In genomic region chr2:130766711-130767407, GRCh38 we compare ENCODE assay signal across 36 cellular contexts. TPM values are rescaled to one million over a fixed set of nuclear protein-coding genes. Genes with fewer than 3 reads are reported as not detected.
"Had no signal": no experiment of that assay in that cellular context is flagged by ENCODE, and none has a peak within 500 bp of the region (broad histone marks: within the 10 kb centered on the region; RNA-seq: fewer than 3 reads in every experiment).

No MANE protein-coding gene starts in this region.

- H3K4me1 ChIP-seq: breast epithelium, foreskin keratinocyte, gastroesophageal sphincter, heart right ventricle, pancreas, right lobe of liver, stomach, thyroid gland had no signal

- H3K36me3 ChIP-seq: breast epithelium, gastroesophageal sphincter, heart right ventricle, pancreas, right lobe of liver, stomach, thyroid gland had no signal

- FAIRE-seq: islet of Langerhans, pancreas, urothelium cell line had no signal

- H3K4me1 Mint-ChIP-seq: mesothelial cell of epicardium; naive B cell; neural crest cell; stimulated activated effector memory CD8-positive, alpha-beta T cell treated with anti-CD3 and anti-CD28 coated beads, Interleukin-12 subunit alpha, Interleukin-12 subunit beta, amount 100 ng/mL, for 72 hours had no signal

- H3K9me3 Mint-ChIP-seq: mesothelial cell of epicardium; naive B cell; natural killer cell treated with Interleukin-12 subunit alpha and Interleukin-12 subunit beta and Interleukin-15 and Interleukin-18, amount 100 ng/mL, for 72 hours; neural crest cell; stimulated activated effector memory CD8-positive, alpha-beta T cell treated with anti-CD3 and anti-CD28 coated beads, Interleukin-12 subunit alpha, Interleukin-12 subunit beta, amount 100 ng/mL, for 72 hours; type B pancreatic cell had no signal

- ATAC-seq: esophagus mucosa, gastroesophageal sphincter, heart right ventricle, left lobe of liver, mucosa of descending colon, pancreas, right lobe of liver had no signal

- H3K4me3 Mint-ChIP-seq: mesothelial cell of epicardium; naive B cell; natural killer cell treated with Interleukin-12 subunit alpha and Interleukin-12 subunit beta and Interleukin-15 and Interleukin-18, amount 100 ng/mL, for 72 hours; neural crest cell; stimulated activated effector memory CD8-positive, alpha-beta T cell treated with anti-CD3 and anti-CD28 coated beads, Interleukin-12 subunit alpha, Interleukin-12 subunit beta, amount 100 ng/mL, for 72 hours; type B pancreatic cell had no signal

- H3K27me3 ChIP-seq: pancreas, right lobe of liver, thyroid gland had no signal

- H3K9me3 ChIP-seq: breast epithelium, gastroesophageal sphincter, heart right ventricle, mucosa of descending colon, pancreas, right lobe of liver, stomach, thyroid gland had no signal

- H3K4me3 ChIP-seq: breast epithelium, gastroesophageal sphincter, heart right ventricle, mucosa of descending colon, pancreas, right lobe of liver, smooth muscle cell, stomach, thyroid gland had no signal

- DNase-seq: cortex of kidney; foreskin keratinocyte; heart right ventricle; hippocampal formation; mesenchymal stem cell; mucosa of descending colon; naive B cell; nucleus accumbens; pancreas; retina; right lobe of liver; stimulated activated CD4-positive, alpha-beta T cell treated with anti-CD3 and anti-CD28 coated beads, Interleukin-2, amount 100 ng/mL, for 24 hours; stimulated activated CD4-positive, alpha-beta T cell treated with anti-CD3 and anti-CD28 coated beads, Interleukin-4, amount 100 ng/mL, for 24 hours; stimulated activated naive CD4-positive, alpha-beta T cell treated with Interleukin-2 at 50 U/mL for 16 hours; stomach; thyroid gland had no signal

- H3K27ac Mint-ChIP-seq: mesothelial cell of epicardium; naive B cell; natural killer cell treated with Interleukin-12 subunit alpha and Interleukin-12 subunit beta and Interleukin-15 and Interleukin-18, amount 100 ng/mL, for 72 hours; stimulated activated effector memory CD8-positive, alpha-beta T cell treated with anti-CD3 and anti-CD28 coated beads, Interleukin-12 subunit alpha, Interleukin-12 subunit beta, amount 100 ng/mL, for 72 hours; type B pancreatic cell had no signal

- H3K36me3 Mint-ChIP-seq: mesothelial cell of epicardium; naive B cell; natural killer cell treated with Interleukin-12 subunit alpha and Interleukin-12 subunit beta and Interleukin-15 and Interleukin-18, amount 100 ng/mL, for 72 hours; stimulated activated effector memory CD8-positive, alpha-beta T cell treated with anti-CD3 and anti-CD28 coated beads, Interleukin-12 subunit alpha, Interleukin-12 subunit beta, amount 100 ng/mL, for 72 hours; type B pancreatic cell had no signal

- H3K27ac ChIP-seq: breast epithelium, foreskin keratinocyte, gastroesophageal sphincter, heart right ventricle, pancreas, right lobe of liver, stomach, thyroid gland had no signal

RNA-seq across cellular contexts. Expression of gene AMER3, which starts 11.5 kb away (rescaled TPM):
- total RNA-seq: breast epithelium; dermis microvascular lymphatic vessel endothelial cell; esophagus mucosa; fibroblast of lung; foreskin keratinocyte; heart right ventricle; left lobe of liver; lower leg skin; lung microvascular endothelial cell; mesothelial cell of epicardium; natural killer cell treated with Interleukin-12 subunit alpha and Interleukin-12 subunit beta and Interleukin-15 and Interleukin-18, amount 100 ng/mL, for 72 hours; posterior vena cava; pulmonary artery endothelial cell; right lobe of liver; smooth muscle cell; subcutaneous adipose tissue had no signal
- polyA plus RNA-seq: fibroblast of lung, foreskin keratinocyte, heart right ventricle, smooth muscle cell had no signal

RNA-seq across cellular contexts. Expression of gene GPR148, which starts 38.0 kb away (rescaled TPM):
- total RNA-seq: breast epithelium; dermis microvascular lymphatic vessel endothelial cell; esophagus mucosa; fibroblast of lung; foreskin keratinocyte; gastroesophageal sphincter; heart right ventricle; left lobe of liver; lower leg skin; lung microvascular endothelial cell; mesothelial cell of epicardium; mucosa of descending colon; natural killer cell treated with Interleukin-12 subunit alpha and Interleukin-12 subunit beta and Interleukin-15 and Interleukin-18, amount 100 ng/mL, for 72 hours; neural crest cell; posterior vena cava; pulmonary artery endothelial cell; right lobe of liver; smooth muscle cell; subcutaneous adipose tissue; temporal lobe; thyroid gland had no signal
- polyA plus RNA-seq: fibroblast of lung, foreskin keratinocyte, heart right ventricle, smooth muscle cell, stomach had no signal
